ENCODE assay signal across 8 cellular contexts in genomic region chr10:101060036-101060950, GRCh38.
DNase-seq lines count a peak whose midpoint lies in the region; ATAC-seq and TF ChIP-seq lines count a peak whose summit lies in the region.

No MANE protein-coding gene starts in this region.

- CTCF ChIA-PET in AG04449 (lab: Yijun Ruan, JAX) = interaction anchor here (0.8 to 34.2 kb wide), 17 partner anchors 9 to 103 kb away, joined by 3 to 1481 read pairs (median 5); partner anchors contain the start of genes LZTS2, PDZD7 and SFXN3

- DNase-seq in AG04449 (ENCODE audit: low read depth, low spot score) = peak; percentile 50
- peak; percentile 92 for DNase-seq in NCI-H2171 treated with DMSO at 0.1 percent for 48 hours (lab: John Stamatoyannopoulos, UW)
- DNase-seq in WERI-Rb-1 = peak; percentile 92
- DNase-seq in cardiac fibroblast (ENCODE audit: low read depth in 2 of 2) = peak; percentile 96 to 98
- peak; percentile 95 for DNase-seq in islet precursor cell
- peak; percentile 93 for DNase-seq in stimulated activated CD4-positive, alpha-beta T cell treated with anti-CD3 and anti-CD28 coated beads, Interleukin-12 subunit alpha, Interleukin-12 subunit beta, amount 100 ng/mL, for 4 hours

- peak overlapping the region; percentile 96 for H3K4me3 ChIP-seq in AG04449 (ENCODE audit: low read depth, low read length)
- H3K4me3 ChIP-seq in WERI-Rb-1 (ENCODE audit: low read depth, low read length) = peak overlapping the region; percentile 77
- H3K4me3 ChIP-seq in cardiac fibroblast (replicated peaks in 1 of 2; ENCODE audit: low read depth in 2 of 2, low read length in 2 of 2) = peak overlapping the region; percentile 79 to 99

- POLR2A ChIA-PET in AG04449 (lab: Yijun Ruan, JAX) = interaction anchor here (1.1 to 3.5 kb wide), 4 partner anchors 8 to 81 kb away, joined by 5 to 16 read pairs (median 8); no protein-coding TSS in a partner anchor

- H3K36me3 ChIP-seq in WERI-Rb-1 = no peaks in the 10 kb centered on the region

- no peaks in the 10 kb centered on the region for H3K27me3 ChIP-seq in WERI-Rb-1 (ENCODE audit: insufficient read depth, low read depth, severe bottlenecking)

- H3K27ac ChIP-seq in WERI-Rb-1 = peak overlapping the region; percentile 100

- ATAC-seq in GM18861 (IDR thresholded peaks at IDR 0.05; ENCODE audit: unreplicated experiment) (peak; percentile 28), HG03108 (IDR thresholded peaks at IDR 0.05; ENCODE audit: unreplicated experiment) (peak; percentile 33)

- TF ChIP-seq CTCF in AG04449 (IDR thresholded peaks at IDR 0.05; ENCODE audit: insufficient read depth, low read length, missing control alignments) (peak; percentile 88), WERI-Rb-1 (IDR thresholded peaks at IDR 0.05; ENCODE audit: low read depth, low read length) (peak; percentile 83), cardiac fibroblast (IDR thresholded peaks at IDR 0.05; ENCODE audit: low read depth, low read length) (peak; percentile 87)

- H3K9me3 ChIP-seq in WERI-Rb-1 (ENCODE audit: severe bottlenecking) = no peaks in the 10 kb centered on the region

Comparison
In these comparisons a context has a peak if more than half of its experiments do, and no peak if none do; other contexts are left out.
1. Peak in every context shown above with its lines: DNase-seq, ATAC-seq, H3K4me3 ChIP-seq and H3K27ac ChIP-seq.